In genomic region chr5:38011641-38012188, GRCh38 we compare ENCODE assay signal across 22 cellular contexts.
"Had no signal": no experiment of that assay in that cellular context is flagged by ENCODE, and none has a peak within 500 bp of the region (broad histone marks: within the 10 kb centered on the region; RNA-seq: fewer than 3 reads in every experiment).

No MANE protein-coding gene starts in this region.

- H3K27ac ChIP-seq: breast epithelium, colonic mucosa, esophagus squamous epithelium, gastrocnemius medialis, left ventricle myocardium inferior, spleen, thoracic aorta, vagina had no signal

- H3K9me3 ChIP-seq: breast epithelium, colonic mucosa, esophagus squamous epithelium, gastrocnemius medialis, left ventricle myocardium inferior, spleen, thoracic aorta, vagina had no signal

- H3K36me3 ChIP-seq: breast epithelium, colonic mucosa, esophagus squamous epithelium, gastrocnemius medialis, left ventricle myocardium inferior, spleen, thoracic aorta, vagina had no signal

- H3K4me3 ChIP-seq: breast epithelium, colonic mucosa, esophagus squamous epithelium, gastrocnemius medialis, left ventricle myocardium inferior, spleen, thoracic aorta, vagina had no signal

- DNase-seq: activated B cell treated with CpG ODN at 0.5 μM for 24 hours; activated CD4-positive, alpha-beta T cell treated with anti-CD3 and anti-CD28 coated beads for 36 hours; activated CD4-positive, alpha-beta T cell treated with anti-CD3 and anti-CD28 coated beads, Interleukin-2, amount 50 U/mL, for 4 hours; activated CD8-positive, alpha-beta memory T cell treated with anti-CD3 and anti-CD28 coated beads for 24 hours; activated CD8-positive, alpha-beta memory T cell treated with anti-CD3 and anti-CD28 coated beads, Interleukin-2, amount 50 U/mL, for 4 hours; activated naive CD4-positive, alpha-beta T cell treated with Interleukin-2 at 50 U/mL for 16 hours; activated naive CD8-positive, alpha-beta T cell treated with anti-CD3 and anti-CD28 coated beads for 36 hours; activated T-cell treated with anti-CD3 and anti-CD28 coated beads, Interleukin-2, amount 50 U/mL, for 4 hours; amniotic stem cell; colonic mucosa; esophagus squamous epithelium; gastrocnemius medialis; hippocampal formation; kidney glomerular epithelial cell; left ventricle myocardium inferior; naive thymus-derived CD8-positive, alpha-beta T cell; spleen; stimulated activated CD4-positive, alpha-beta T cell treated with anti-CD3 and anti-CD28 coated beads, Interleukin-4, amount 100 ng/mL, for 24 hours; stimulated activated naive CD4-positive, alpha-beta T cell treated with Interleukin-2 at 50 U/mL for 16 hours had no signal
